2 cellular contexts compared by ENCODE assay signal in the genomic region with DNA sequence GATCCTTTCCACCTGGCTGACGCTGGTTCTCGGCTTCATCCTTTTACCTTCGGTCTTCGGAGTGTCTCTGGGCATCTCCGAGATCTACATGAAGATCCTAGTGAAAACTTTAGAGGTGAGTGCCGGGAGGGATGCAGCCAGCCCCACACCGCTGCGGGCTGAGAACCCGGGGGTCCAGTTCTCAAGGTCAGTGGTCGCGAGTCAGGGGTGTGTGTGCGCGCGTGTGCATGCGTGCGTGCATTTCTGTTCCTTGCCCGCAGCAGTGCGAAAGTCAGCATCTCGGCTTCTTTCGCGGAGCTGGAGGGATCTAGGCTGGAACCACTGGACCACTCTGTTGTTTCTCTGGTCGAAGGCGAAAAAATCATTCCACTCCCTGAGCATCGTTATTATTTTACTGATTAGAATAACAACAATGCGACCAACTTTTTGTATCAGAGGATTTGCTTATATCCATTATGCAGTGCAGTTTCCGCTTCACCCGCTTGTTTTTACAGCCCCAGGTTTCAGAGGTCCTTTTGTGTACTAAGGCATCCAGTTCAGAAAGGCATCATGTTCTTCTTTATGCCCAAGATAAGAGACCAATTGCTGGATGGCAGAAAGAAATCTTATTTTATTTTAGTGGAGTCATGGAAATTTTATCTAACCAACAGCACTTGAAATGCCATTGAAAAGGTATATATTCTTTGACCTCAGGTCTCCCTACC.
TF ChIP-seq lines count a peak whose summit lies in the region.

No MANE protein-coding gene starts in this region.

TF ChIP-seq in GM12878, 131 proteins besides CTCF, POLR2A, EP300 and RAD21:
- TF ChIP-seq CBX5 (IDR thresholded peaks at IDR 0.05; ENCODE audit: low read depth): no peak
- TF ChIP-seq ZZZ3 (IDR thresholded peaks at IDR 0.05; ENCODE audit: control insufficient read depth, insufficient read length, low read depth): no peak
- no peak for TF ChIP-seq TAF1 (IDR thresholded peaks at IDR 0.05; ENCODE audit: borderline replicate concordance, low read depth, low read length)
- no peak for TF ChIP-seq JUNB (IDR thresholded peaks at IDR 0.05)
- TF ChIP-seq, protein P1, sequence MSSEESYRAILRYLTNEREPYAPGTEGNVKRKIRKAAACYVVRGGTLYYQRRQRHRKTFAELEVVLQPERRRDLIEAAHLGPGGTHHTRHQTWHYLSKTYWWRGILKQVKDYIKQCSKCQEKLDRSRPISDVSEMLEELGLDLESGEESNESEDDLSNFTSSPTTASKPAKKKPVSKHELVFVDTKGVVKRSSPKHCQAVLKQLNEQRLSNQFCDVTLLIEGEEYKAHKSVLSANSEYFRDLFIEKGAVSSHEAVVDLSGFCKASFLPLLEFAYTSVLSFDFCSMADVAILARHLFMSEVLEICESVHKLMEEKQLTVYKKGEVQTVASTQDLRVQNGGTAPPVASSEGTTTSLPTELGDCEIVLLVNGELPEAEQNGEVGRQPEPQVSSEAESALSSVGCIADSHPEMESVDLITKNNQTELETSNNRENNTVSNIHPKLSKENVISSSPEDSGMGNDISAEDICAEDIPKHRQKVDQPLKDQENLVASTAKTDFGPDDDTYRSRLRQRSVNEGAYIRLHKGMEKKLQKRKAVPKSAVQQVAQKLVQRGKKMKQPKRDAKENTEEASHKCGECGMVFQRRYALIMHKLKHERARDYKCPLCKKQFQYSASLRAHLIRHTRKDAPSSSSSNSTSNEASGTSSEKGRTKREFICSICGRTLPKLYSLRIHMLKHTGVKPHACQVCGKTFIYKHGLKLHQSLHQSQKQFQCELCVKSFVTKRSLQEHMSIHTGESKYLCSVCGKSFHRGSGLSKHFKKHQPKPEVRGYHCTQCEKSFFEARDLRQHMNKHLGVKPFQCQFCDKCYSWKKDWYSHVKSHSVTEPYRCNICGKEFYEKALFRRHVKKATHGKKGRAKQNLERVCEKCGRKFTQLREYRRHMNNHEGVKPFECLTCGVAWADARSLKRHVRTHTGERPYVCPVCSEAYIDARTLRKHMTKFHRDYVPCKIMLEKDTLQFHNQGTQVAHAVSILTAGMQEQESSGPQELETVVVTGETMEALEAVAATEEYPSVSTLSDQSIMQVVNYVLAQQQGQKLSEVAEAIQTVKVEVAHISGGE (CRISPR knock-in tag; IDR thresholded peaks at IDR 0.05): no peak
- TF ChIP-seq, protein P2, sequence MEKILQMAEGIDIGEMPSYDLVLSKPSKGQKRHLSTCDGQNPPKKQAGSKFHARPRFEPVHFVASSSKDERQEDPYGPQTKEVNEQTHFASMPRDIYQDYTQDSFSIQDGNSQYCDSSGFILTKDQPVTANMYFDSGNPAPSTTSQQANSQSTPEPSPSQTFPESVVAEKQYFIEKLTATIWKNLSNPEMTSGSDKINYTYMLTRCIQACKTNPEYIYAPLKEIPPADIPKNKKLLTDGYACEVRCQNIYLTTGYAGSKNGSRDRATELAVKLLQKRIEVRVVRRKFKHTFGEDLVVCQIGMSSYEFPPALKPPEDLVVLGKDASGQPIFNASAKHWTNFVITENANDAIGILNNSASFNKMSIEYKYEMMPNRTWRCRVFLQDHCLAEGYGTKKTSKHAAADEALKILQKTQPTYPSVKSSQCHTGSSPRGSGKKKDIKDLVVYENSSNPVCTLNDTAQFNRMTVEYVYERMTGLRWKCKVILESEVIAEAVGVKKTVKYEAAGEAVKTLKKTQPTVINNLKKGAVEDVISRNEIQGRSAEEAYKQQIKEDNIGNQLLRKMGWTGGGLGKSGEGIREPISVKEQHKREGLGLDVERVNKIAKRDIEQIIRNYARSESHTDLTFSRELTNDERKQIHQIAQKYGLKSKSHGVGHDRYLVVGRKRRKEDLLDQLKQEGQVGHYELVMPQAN (conservative IDR thresholded peaks at IDR 0.05): no peak
- TF ChIP-seq CREM (IDR thresholded peaks at IDR 0.05; ENCODE audit: low read depth): no peak
- TF ChIP-seq BRCA1 (IDR thresholded peaks at IDR 0.05; ENCODE audit: low read depth, low read length): no peak
- no peak for TF ChIP-seq POLR2AphosphoS5 (IDR thresholded peaks at IDR 0.05; ENCODE audit: low read length)
- TF ChIP-seq HDGF (IDR thresholded peaks at IDR 0.05): no peak
- no peak for TF ChIP-seq ZSCAN29 (IDR thresholded peaks at IDR 0.05)
- TF ChIP-seq, protein P3, sequence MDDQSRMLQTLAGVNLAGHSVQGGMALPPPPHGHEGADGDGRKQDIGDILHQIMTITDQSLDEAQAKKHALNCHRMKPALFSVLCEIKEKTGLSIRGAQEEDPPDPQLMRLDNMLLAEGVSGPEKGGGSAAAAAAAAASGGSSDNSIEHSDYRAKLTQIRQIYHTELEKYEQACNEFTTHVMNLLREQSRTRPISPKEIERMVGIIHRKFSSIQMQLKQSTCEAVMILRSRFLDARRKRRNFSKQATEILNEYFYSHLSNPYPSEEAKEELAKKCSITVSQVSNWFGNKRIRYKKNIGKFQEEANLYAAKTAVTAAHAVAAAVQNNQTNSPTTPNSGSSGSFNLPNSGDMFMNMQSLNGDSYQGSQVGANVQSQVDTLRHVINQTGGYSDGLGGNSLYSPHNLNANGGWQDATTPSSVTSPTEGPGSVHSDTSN (IDR thresholded peaks at IDR 0.05; ENCODE audit: insufficient replicate concordance, low read depth, low read length): no peak

TF ChIP-seq in HepG2, 621 proteins besides CTCF, POLR2A, EP300 and RAD21:
- TF ChIP-seq, protein P4, sequence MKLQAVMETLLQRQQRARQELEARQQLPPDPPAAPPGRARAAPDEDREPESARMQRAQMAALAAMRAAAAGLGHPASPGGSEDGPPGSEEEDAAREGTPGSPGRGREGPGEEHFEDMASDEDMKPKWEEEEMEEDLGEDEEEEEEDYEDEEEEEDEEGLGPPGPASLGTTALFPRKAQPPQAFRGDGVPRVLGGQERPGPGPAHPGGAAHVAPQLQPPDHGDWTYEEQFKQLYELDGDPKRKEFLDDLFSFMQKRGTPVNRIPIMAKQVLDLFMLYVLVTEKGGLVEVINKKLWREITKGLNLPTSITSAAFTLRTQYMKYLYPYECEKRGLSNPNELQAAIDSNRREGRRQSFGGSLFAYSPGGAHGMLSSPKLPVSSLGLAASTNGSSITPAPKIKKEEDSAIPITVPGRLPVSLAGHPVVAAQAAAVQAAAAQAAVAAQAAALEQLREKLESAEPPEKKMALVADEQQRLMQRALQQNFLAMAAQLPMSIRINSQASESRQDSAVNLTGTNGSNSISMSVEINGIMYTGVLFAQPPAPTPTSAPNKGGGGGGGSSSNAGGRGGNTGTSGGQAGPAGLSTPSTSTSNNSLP (IDR thresholded peaks at IDR 0.05; ENCODE audit: low read depth, low read length): no peak
- TF ChIP-seq, protein P5, sequence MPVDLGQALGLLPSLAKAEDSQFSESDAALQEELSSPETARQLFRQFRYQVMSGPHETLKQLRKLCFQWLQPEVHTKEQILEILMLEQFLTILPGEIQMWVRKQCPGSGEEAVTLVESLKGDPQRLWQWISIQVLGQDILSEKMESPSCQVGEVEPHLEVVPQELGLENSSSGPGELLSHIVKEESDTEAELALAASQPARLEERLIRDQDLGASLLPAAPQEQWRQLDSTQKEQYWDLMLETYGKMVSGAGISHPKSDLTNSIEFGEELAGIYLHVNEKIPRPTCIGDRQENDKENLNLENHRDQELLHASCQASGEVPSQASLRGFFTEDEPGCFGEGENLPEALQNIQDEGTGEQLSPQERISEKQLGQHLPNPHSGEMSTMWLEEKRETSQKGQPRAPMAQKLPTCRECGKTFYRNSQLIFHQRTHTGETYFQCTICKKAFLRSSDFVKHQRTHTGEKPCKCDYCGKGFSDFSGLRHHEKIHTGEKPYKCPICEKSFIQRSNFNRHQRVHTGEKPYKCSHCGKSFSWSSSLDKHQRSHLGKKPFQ (CRISPR knock-in tag; IDR thresholded peaks at IDR 0.05; ENCODE audit: insufficient replicate concordance): no peak
- TF ChIP-seq HDAC1 (CRISPR knock-in tag; IDR thresholded peaks at IDR 0.05): no peak
- 0 out of 2 replicates have a peak, but pooled peaks have one; percentile 47 for TF ChIP-seq HES4 (CRISPR knock-in tag; IDR thresholded peaks at IDR 0.05; ENCODE audit: borderline replicate concordance)
